ENCODE assay signal across 16 cellular contexts in the genomic region with DNA sequence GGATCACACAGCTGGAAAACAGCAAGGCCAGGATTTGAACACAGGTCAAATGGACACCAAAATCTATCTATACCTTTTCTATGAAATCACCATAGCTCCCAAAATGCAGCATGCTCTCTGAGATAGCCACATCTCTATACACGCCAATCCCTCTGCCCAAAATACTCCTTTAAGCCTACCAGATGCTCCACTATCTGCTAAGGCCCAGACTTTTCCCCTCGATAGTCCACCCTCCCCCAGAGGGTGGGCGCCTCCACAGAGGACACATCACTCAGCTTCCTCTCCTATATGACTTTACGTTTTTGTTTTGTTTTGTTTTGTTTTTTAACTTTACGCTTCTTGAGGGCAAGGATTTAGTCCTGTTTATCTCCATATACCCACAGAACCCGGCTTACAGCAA.
"Had no signal": no experiment of that assay in that cellular context is flagged by ENCODE, and none has a peak within 500 bp of the region (broad histone marks: within the 10 kb centered on the region; RNA-seq: fewer than 3 reads in every experiment).

No MANE protein-coding gene starts in this region.

- H3K4me1 ChIP-seq: foreskin keratinocyte, lower lobe of right lung, parathyroid adenoma had no signal

- H3K27ac Mint-ChIP-seq: activated naive CD8-positive, alpha-beta T cell; dendritic cell treated with granulocyte-macrophage colony-stimulating factor and Interleukin-4, amounts not matched to agents 40 ng/mL and 50 ng/mL, for 4 days; T-helper 2 cell treated with Interferon-gamma antibody and Interleukin-4, amounts not matched to agents 5 μg/mL and 100 μg/mL, for 36 hours had no signal

- H2AFZ ChIP-seq: parathyroid adenoma had no signal

- H3K27ac ChIP-seq: epithelial cell of prostate, foreskin keratinocyte, lower lobe of right lung, parathyroid adenoma, thyroid gland had no signal

- H3K9me3 ChIP-seq: lower lobe of right lung, thyroid gland had no signal

- H3K27me3 ChIP-seq: foreskin keratinocyte, thyroid gland had no signal

- H3K4me3 ChIP-seq: lower lobe of right lung, thyroid gland had no signal

- H3K4me3 Mint-ChIP-seq: activated naive CD8-positive, alpha-beta T cell; dendritic cell treated with granulocyte-macrophage colony-stimulating factor and Interleukin-4, amounts not matched to agents 40 ng/mL and 50 ng/mL, for 4 days; natural killer cell; T-helper 2 cell treated with Interferon-gamma antibody and Interleukin-4, amounts not matched to agents 5 μg/mL and 100 μg/mL, for 36 hours had no signal

- DNase-seq: activated CD8-positive, alpha-beta memory T cell treated with anti-CD3 and anti-CD28 coated beads for 24 hours; activated CD8-positive, alpha-beta memory T cell treated with anti-CD3 and anti-CD28 coated beads, Interleukin-2, amount 50 U/mL, for 48 hours; activated gamma-delta T cell treated with Interleukin-2 at 50 U/mL for 16 hours; foreskin keratinocyte; hippocampal formation; islet precursor cell; lower lobe of right lung; natural killer cell; stimulated activated naive CD4-positive, alpha-beta T cell; thyroid gland had no signal

- H3K79me2 ChIP-seq: parathyroid adenoma had no signal

- H3K9me3 Mint-ChIP-seq: dendritic cell treated with granulocyte-macrophage colony-stimulating factor and Interleukin-4, amounts not matched to agents 40 ng/mL and 50 ng/mL, for 4 days; natural killer cell; T-helper 2 cell treated with Interferon-gamma antibody and Interleukin-4, amounts not matched to agents 5 μg/mL and 100 μg/mL, for 36 hours had no signal

- ATAC-seq: activated CD4-positive, CD25-positive, alpha-beta regulatory T cell treated with anti-CD3 and anti-CD28 coated beads, Interleukin-2, amount 50 U/mL, for 24 hours; foreskin keratinocyte; lower lobe of right lung; natural killer cell had no signal

- H3K9ac ChIP-seq: parathyroid adenoma had no signal

- H3K27me3 Mint-ChIP-seq: activated naive CD8-positive, alpha-beta T cell; dendritic cell treated with granulocyte-macrophage colony-stimulating factor and Interleukin-4, amounts not matched to agents 40 ng/mL and 50 ng/mL, for 4 days had no signal
